ENCODE assay signal across 17 cellular contexts in the genomic region with DNA sequence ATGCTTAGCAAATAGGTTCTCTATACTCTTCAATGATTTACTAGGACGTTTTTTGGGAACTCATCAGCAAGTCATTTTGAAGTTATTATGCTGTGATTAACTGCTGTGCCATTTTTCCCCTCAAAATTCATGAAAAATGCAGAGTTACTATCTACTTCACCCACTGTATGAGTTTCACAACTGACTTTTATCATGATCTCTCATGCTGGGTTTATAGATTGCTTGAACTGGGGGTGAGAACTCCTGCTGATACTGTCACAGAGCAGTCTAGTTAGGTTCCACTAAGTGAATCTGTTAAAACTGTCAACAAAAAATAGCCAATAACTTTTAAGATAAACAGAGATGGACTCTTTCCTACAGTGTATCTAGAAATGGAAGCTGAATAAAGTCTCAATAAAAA.
DNase-seq lines count a peak whose midpoint lies in the region; ATAC-seq and TF ChIP-seq lines count a peak whose summit lies in the region.
"Had no signal": no experiment of that assay in that cellular context is flagged by ENCODE, and none has a peak within 500 bp of the region (broad histone marks: within the 10 kb centered on the region; RNA-seq: fewer than 3 reads in every experiment).

No MANE protein-coding gene starts in this region.

- no peak overlapping the region for H2BK12ac ChIP-seq in H9 (ENCODE audit: insufficient read length, low read depth, low read length)

- H3K9ac ChIP-seq in H9 (ENCODE audit: extremely low read depth, insufficient read length, low read length): no peak overlapping the region
- H3K9ac ChIP-seq in HUES64 (ENCODE audit: low read depth, low read length): no peak overlapping the region
- H3K9ac ChIP-seq in iPS-18a (ENCODE audit: low read length): no peak overlapping the region

- H3K4ac ChIP-seq in H9 (ENCODE audit: low read depth, low read length): no peak overlapping the region

- H2AK5ac ChIP-seq in H9 (ENCODE audit: insufficient read length, low read length): no peak overlapping the region

- WGBS in H9 (ENCODE audit: extremely low coverage, insufficient read length, low lambda C conversion rate): no CpG with 5 or more reads among the region's 1 CpG
- WGBS in HUES64: 71% methylated on average over 1 of the region's 1 CpG

- H2BK15ac ChIP-seq in H9 (ENCODE audit: low read depth, low read length): no peak overlapping the region

- no peaks in the 10 kb centered on the region for H3K79me1 ChIP-seq in H9 (ENCODE audit: insufficient read depth, low read depth, low read length, poor library complexity, severe bottlenecking)

- no peaks in the 10 kb centered on the region for H3K27me3 ChIP-seq in H9 (ENCODE audit: insufficient read depth, low read length)
- no peaks in the 10 kb centered on the region for H3K27me3 ChIP-seq in HUES64 (ENCODE audit: insufficient read depth, low read length)
- H3K27me3 ChIP-seq in iPS-18a (ENCODE audit: control insufficient read depth, insufficient read depth, low read length): no peaks in the 10 kb centered on the region

- H2BK120ac ChIP-seq in H9 (ENCODE audit: low read depth, low read length, poor library complexity, severe bottlenecking): no peak overlapping the region

- no peaks in the 10 kb centered on the region for H3K79me2 ChIP-seq in H9 (ENCODE audit: insufficient read depth, low read length)

- peaks cover 43 to 51% of the 10 kb centered on the region in 2 experiments for H3K4me1 Mint-ChIP-seq in H9
- no peaks in the 10 kb centered on the region for H3K4me1 Mint-ChIP-seq in CD14-positive monocyte
- H3K4me1 Mint-ChIP-seq: B cell; CD4-positive, alpha-beta memory T cell had no signal

- H3K18ac ChIP-seq in H9 (ENCODE audit: insufficient read length, low read depth, low read length): no peak overlapping the region

- H3K9me3 Mint-ChIP-seq in H9: peaks cover 10 to 21% of the 10 kb centered on the region in 2 experiments
- peaks cover 3 to 14% (median 4%) of the 10 kb centered on the region in 7 donors for H3K9me3 Mint-ChIP-seq in CD14-positive monocyte

- H3K27ac Mint-ChIP-seq in H9 (peak overlapping the region; percentile 25 to 99 (median 98); a peak in 4 of 7 replicates), CD14-positive monocyte (no peak overlapping the region)
- H3K27ac Mint-ChIP-seq: B cell; CD4-positive, alpha-beta memory T cell had no signal

- peaks cover 2% of the 10 kb centered on the region; the same call in 1 of the 2 replicates for H3K4me1 ChIP-seq in H9 (ENCODE audit: insufficient read depth, low read length)
- H3K4me1 ChIP-seq in HUES64 (ENCODE audit: insufficient read depth, low read length): peaks cover 49% of the 10 kb centered on the region
- peaks cover 31% of the 10 kb centered on the region for H3K4me1 ChIP-seq in iPS-18a (ENCODE audit: control insufficient read depth, low read depth, low read length)

- H3K27me3 Mint-ChIP-seq in H9 (ENCODE audit: low read depth) (no peaks in the 10 kb centered on the region), CD14-positive monocyte (ENCODE audit: low read depth in 3 of 3) (peaks cover 0 to 2% (median 0%) of the 10 kb centered on the region in 3 donors)
- H3K27me3 Mint-ChIP-seq: B cell; CD4-positive, alpha-beta memory T cell had no signal

- intact Hi-C loops in CD14-positive monocyte (cut with micrococcal nuclease): no loop called here

- H3K36me3 Mint-ChIP-seq in H9 (ENCODE audit: insufficient read depth in 1 of 3, low read depth in 3 of 3) (peaks cover 5 to 25% (median 15%) of the 10 kb centered on the region in 3 experiments), CD14-positive monocyte (no peaks in the 10 kb centered on the region)

- no peaks in the 10 kb centered on the region for H4K20me1 ChIP-seq in H9 (ENCODE audit: control insufficient read depth, insufficient read depth, insufficient read length)

- no peak overlapping the region for H2BK5ac ChIP-seq in H9 (ENCODE audit: insufficient read length, low read length)

- ATAC-seq in GM18858 (IDR thresholded peaks at IDR 0.05; ENCODE audit: unreplicated experiment): no peak
- ATAC-seq: HCT116, K562 had no signal

- no peak overlapping the region for H3K14ac ChIP-seq in H9 (ENCODE audit: insufficient read depth, low read length)

- no peak overlapping the region for H3K4me2 ChIP-seq in H9 (ENCODE audit: insufficient read depth, insufficient read length, low read length)

- H2BK20ac ChIP-seq in H9 (ENCODE audit: low read depth, low read length, poor library complexity, severe bottlenecking): peak overlapping the region; percentile 75

- H3K9me3 ChIP-seq in H9 (ENCODE audit: control insufficient read depth, low read depth, low read length) (no peaks in the 10 kb centered on the region), HUES64 (ENCODE audit: insufficient read depth, low read depth, low read length) (no peaks in the 10 kb centered on the region), iPS-18a (ENCODE audit: control insufficient read depth, low read depth, low read length) (no peaks in the 10 kb centered on the region)

- DNase-seq in H9: no peak
- no peak for DNase-seq in NCI-H128 (lab: John Stamatoyannopoulos, UW; ENCODE audit: unreplicated experiment)
- DNase-seq in NCI-H1436 treated with DMSO at 0.1 percent for 48 hours (lab: John Stamatoyannopoulos, UW): no peak
- DNase-seq in CD14-positive monocyte (ENCODE audit: low spot score): no peak
- DNase-seq: ACHN; C1 segment of cervical spinal cord; CD4-positive, alpha-beta memory T cell; DMS153; DMS79 treated with DMSO at 0.1 percent for 48 hours; EL; Kasumi-1 had no signal

- H3K4me3 Mint-ChIP-seq in H9 (no peak overlapping the region), CD14-positive monocyte (no peak overlapping the region)
- H3K4me3 Mint-ChIP-seq: B cell; CD4-positive, alpha-beta memory T cell had no signal

- H3K23ac ChIP-seq in H9 (ENCODE audit: insufficient read length, low read depth, low read length): no peak overlapping the region

- no peak overlapping the region for H3K27ac ChIP-seq in H9 (ENCODE audit: insufficient read length, low read depth, low read length)
- peak overlapping the region; percentile 97 for H3K27ac ChIP-seq in HUES64 (ENCODE audit: low read depth, low read length)
- H3K27ac ChIP-seq in iPS-18a (ENCODE audit: low read length): no peak overlapping the region

- H4K5ac ChIP-seq in H9 (ENCODE audit: insufficient read length, low read depth, low read length): no peak overlapping the region

- no peaks in the 10 kb centered on the region for H3K36me3 ChIP-seq in HUES64 (ENCODE audit: insufficient read depth, low read length)
- H3K36me3 ChIP-seq in iPS-18a (ENCODE audit: control insufficient read depth, low read depth, low read length): no peaks in the 10 kb centered on the region

- peak overlapping the region; percentile 17 for H3T11ph ChIP-seq in H9 (ENCODE audit: low read length)

- no peak overlapping the region for H3K56ac ChIP-seq in H9 (ENCODE audit: insufficient read length, low read depth, low read length)

- TF ChIP-seq CTCF in H9 (conservative IDR thresholded peaks at IDR 0.05) (no peak), CD14-positive monocyte (IDR thresholded peaks at IDR 0.05) (no peak)

- H3K4me3 ChIP-seq in HUES64 (ENCODE audit: low read length): no peak overlapping the region
- peak overlapping the region; percentile 3 for H3K4me3 ChIP-seq in iPS-18a (ENCODE audit: low read length)
- H3K4me3 ChIP-seq: K562 had no signal

- no peak overlapping the region for H4K91ac ChIP-seq in H9 (ENCODE audit: insufficient read length, low read depth, low read length)

- H4K8ac ChIP-seq in H9 (replicated peaks; ENCODE audit: insufficient read length, low read depth, low read length): no peak overlapping the region

- no peaks in the 10 kb centered on the region for H3K23me2 ChIP-seq in H9 (ENCODE audit: insufficient read length, low read depth, low read length, poor library complexity, severe bottlenecking)

- H2AFZ ChIP-seq in H9 (ENCODE audit: low read length): no peak overlapping the region

Comparison
In these comparisons a context has a peak if more than half of its experiments do, and no peak if none do; other contexts are left out.
1. H3K27ac Mint-ChIP-seq: peak in H9 (3 of 3); none in CD14-positive monocyte (0 of 7).